Comparison of ENCODE assay signal across 1 cellular context in the genomic region with DNA sequence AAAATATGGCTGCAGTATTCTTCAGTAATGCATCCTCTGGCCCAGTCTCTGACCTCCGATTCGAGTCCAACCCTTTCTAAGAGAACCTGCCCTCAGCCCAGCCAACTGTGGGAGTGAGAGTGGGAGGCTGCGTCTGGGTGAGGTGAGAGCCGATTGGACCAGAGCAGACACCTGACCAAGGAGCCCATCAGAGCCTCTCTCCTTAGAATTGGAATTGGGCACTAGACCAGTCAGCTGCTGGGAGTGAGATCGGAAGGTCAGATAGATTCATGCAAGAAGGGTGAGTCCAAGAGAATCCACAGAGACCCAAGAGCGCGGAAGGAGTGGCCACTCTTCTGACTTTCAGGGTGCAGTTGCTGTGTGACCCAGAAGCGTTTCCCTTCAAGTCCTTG.
A peak's percentile ranks its signal among the peaks of the same experiment; 100 is the strongest.
TF ChIP-seq lines count a peak whose summit lies in the region.

No MANE protein-coding gene starts in this region.

TF ChIP-seq in Ishikawa, 13 proteins besides CTCF, POLR2A, EP300 and RAD21 (continued from another document):
- TF ChIP-seq, protein P1, sequence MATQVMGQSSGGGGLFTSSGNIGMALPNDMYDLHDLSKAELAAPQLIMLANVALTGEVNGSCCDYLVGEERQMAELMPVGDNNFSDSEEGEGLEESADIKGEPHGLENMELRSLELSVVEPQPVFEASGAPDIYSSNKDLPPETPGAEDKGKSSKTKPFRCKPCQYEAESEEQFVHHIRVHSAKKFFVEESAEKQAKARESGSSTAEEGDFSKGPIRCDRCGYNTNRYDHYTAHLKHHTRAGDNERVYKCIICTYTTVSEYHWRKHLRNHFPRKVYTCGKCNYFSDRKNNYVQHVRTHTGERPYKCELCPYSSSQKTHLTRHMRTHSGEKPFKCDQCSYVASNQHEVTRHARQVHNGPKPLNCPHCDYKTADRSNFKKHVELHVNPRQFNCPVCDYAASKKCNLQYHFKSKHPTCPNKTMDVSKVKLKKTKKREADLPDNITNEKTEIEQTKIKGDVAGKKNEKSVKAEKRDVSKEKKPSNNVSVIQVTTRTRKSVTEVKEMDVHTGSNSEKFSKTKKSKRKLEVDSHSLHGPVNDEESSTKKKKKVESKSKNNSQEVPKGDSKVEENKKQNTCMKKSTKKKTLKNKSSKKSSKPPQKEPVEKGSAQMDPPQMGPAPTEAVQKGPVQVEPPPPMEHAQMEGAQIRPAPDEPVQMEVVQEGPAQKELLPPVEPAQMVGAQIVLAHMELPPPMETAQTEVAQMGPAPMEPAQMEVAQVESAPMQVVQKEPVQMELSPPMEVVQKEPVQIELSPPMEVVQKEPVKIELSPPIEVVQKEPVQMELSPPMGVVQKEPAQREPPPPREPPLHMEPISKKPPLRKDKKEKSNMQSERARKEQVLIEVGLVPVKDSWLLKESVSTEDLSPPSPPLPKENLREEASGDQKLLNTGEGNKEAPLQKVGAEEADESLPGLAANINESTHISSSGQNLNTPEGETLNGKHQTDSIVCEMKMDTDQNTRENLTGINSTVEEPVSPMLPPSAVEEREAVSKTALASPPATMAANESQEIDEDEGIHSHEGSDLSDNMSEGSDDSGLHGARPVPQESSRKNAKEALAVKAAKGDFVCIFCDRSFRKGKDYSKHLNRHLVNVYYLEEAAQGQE (IDR thresholded peaks at IDR 0.05; ENCODE audit: low read depth), result no peak
- TF ChIP-seq, protein P2, sequence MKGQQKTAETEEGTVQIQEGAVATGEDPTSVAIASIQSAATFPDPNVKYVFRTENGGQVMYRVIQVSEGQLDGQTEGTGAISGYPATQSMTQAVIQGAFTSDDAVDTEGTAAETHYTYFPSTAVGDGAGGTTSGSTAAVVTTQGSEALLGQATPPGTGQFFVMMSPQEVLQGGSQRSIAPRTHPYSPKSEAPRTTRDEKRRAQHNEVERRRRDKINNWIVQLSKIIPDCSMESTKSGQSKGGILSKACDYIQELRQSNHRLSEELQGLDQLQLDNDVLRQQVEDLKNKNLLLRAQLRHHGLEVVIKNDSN (IDR thresholded peaks at IDR 0.05), result peak; percentile 66
- TF ChIP-seq ZBTB7A (IDR thresholded peaks at IDR 0.05; ENCODE audit: low read depth) (0 out of 2 replicates have a peak, but pooled peaks have one; percentile 2), FOXM1 (IDR thresholded peaks at IDR 0.05; ENCODE audit: borderline replicate concordance, low read depth) (no peak), TEAD4 (IDR thresholded peaks at IDR 0.05) (no peak), EGR1 (IDR thresholded peaks at IDR 0.05) (no peak), CREB1 (IDR thresholded peaks at IDR 0.05; ENCODE audit: low read depth) (no peak)
- TF ChIP-seq, protein P3, sequence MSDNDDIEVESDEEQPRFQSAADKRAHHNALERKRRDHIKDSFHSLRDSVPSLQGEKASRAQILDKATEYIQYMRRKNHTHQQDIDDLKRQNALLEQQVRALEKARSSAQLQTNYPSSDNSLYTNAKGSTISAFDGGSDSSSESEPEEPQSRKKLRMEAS (IDR thresholded peaks at IDR 0.05), result no peak
